In genomic region chr9:96031366-96031824, GRCh38 we compare ENCODE assay signal across 11 cellular contexts.
DNase-seq lines count a peak whose midpoint lies in the region; ATAC-seq and TF ChIP-seq lines count a peak whose summit lies in the region.
"Had no signal": no experiment of that assay in that cellular context is flagged by ENCODE, and none has a peak within 500 bp of the region (broad histone marks: within the 10 kb centered on the region; RNA-seq: fewer than 3 reads in every experiment).

No MANE protein-coding gene starts in this region.

- intact Hi-C loops in ascending aorta (cut with DNase I), result loop anchor here (2.0 kb wide), 1 partner anchor 17 kb away; no protein-coding TSS in a partner anchor

- peaks cover 12% of the 10 kb centered on the region for H3K4me1 Mint-ChIP-seq in activated naive CD4-positive, alpha-beta T cell treated with anti-CD3 and anti-CD28 coated beads, Interleukin-2, amount 10 ng/mL, durations not matched to agents 7 days and 5 days
- peaks cover 5% of the 10 kb centered on the region for H3K4me1 Mint-ChIP-seq in T-helper 17 cell

- no peak for ATAC-seq in T-helper 17 cell
- ATAC-seq: gastroesophageal sphincter had no signal

- CTCF ChIA-PET in activated naive CD4-positive, alpha-beta T cell treated with anti-CD3 and anti-CD28 coated beads, Interleukin-2, amount 10 ng/mL, durations not matched to agents 7 days and 5 days (lab: Charles Lee), result no interaction called here

- H3K9me3 Mint-ChIP-seq in activated naive CD4-positive, alpha-beta T cell treated with anti-CD3 and anti-CD28 coated beads, Interleukin-2, amount 10 ng/mL, durations not matched to agents 7 days and 5 days, result peaks cover 8% of the 10 kb centered on the region
- H3K9me3 Mint-ChIP-seq: CD4-positive, alpha-beta T cell had no signal

- peaks cover 6% of the 10 kb centered on the region for H3K36me3 Mint-ChIP-seq in activated naive CD4-positive, alpha-beta T cell treated with anti-CD3 and anti-CD28 coated beads, Interleukin-2, amount 10 ng/mL, durations not matched to agents 7 days and 5 days
- peaks cover 10% of the 10 kb centered on the region for H3K36me3 Mint-ChIP-seq in T-helper 17 cell (ENCODE audit: low read depth)

- no peak overlapping the region for H3K27ac Mint-ChIP-seq in activated naive CD4-positive, alpha-beta T cell treated with anti-CD3 and anti-CD28 coated beads, Interleukin-2, amount 10 ng/mL, durations not matched to agents 7 days and 5 days
- H3K27ac Mint-ChIP-seq in T-helper 17 cell, result no peak overlapping the region
- H3K27ac Mint-ChIP-seq: CD4-positive, alpha-beta T cell; nephron progenitor cell had no signal

- peaks cover 9 to 33% of the 10 kb centered on the region in 2 donors for H3K4me1 ChIP-seq in ascending aorta

- peak overlapping the region; percentile 20 to 44 for H3K27ac ChIP-seq in ascending aorta

- no peaks in the 10 kb centered on the region for H3K27me3 ChIP-seq in ascending aorta

- H3K36me3 ChIP-seq in ascending aorta, result no peaks in the 10 kb centered on the region
- H3K36me3 ChIP-seq: gastroesophageal sphincter had no signal

- no peak for TF ChIP-seq CTCF in ascending aorta (IDR thresholded peaks at IDR 0.05)

- H3K9me3 ChIP-seq in ascending aorta (no peaks in the 10 kb centered on the region), T-helper 17 cell (ENCODE audit: control insufficient read depth, low read length, poor library complexity, severe bottlenecking) (no peaks in the 10 kb centered on the region)
- H3K9me3 ChIP-seq: gastroesophageal sphincter had no signal

- H3K4me3 Mint-ChIP-seq in activated naive CD4-positive, alpha-beta T cell treated with anti-CD3 and anti-CD28 coated beads, Interleukin-2, amount 10 ng/mL, durations not matched to agents 7 days and 5 days, result no peak overlapping the region
- no peak overlapping the region for H3K4me3 Mint-ChIP-seq in T-helper 17 cell
- H3K4me3 Mint-ChIP-seq: CD4-positive, alpha-beta T cell; nephron progenitor cell had no signal

- DNase-seq in COLO668 (lab: John Stamatoyannopoulos, UW; ENCODE audit: unreplicated experiment), result peak; percentile 94
- peak; percentile 95 for DNase-seq in NCI-H2029 (lab: John Stamatoyannopoulos, UW)
- peak in 1 of 2 donors; percentile 80 for DNase-seq in ascending aorta (ENCODE audit: low spot score in 2 of 2)
- DNase-seq in midbrain (lab: John Stamatoyannopoulos, UW), result peak; percentile 42
- no peak for DNase-seq in activated naive CD4-positive, alpha-beta T cell treated with anti-CD3 and anti-CD28 coated beads, Interleukin-2, amount 10 ng/mL, durations not matched to agents 7 days and 5 days
- DNase-seq in occipital lobe (lab: John Stamatoyannopoulos, UW), result no peak
- DNase-seq in LoVo (ENCODE audit: low spot score), result no peak
- DNase-seq in T-helper 17 cell, result no peak
- DNase-seq: CD4-positive, alpha-beta T cell; nephron progenitor cell had no signal

- peaks cover 45% of the 10 kb centered on the region for H3K27me3 Mint-ChIP-seq in activated naive CD4-positive, alpha-beta T cell treated with anti-CD3 and anti-CD28 coated beads, Interleukin-2, amount 10 ng/mL, durations not matched to agents 7 days and 5 days
- H3K27me3 Mint-ChIP-seq in T-helper 17 cell, result peaks cover 15% of the 10 kb centered on the region

- H3K4me3 ChIP-seq in ascending aorta, result no peak overlapping the region
- H3K4me3 ChIP-seq: gastroesophageal sphincter had no signal

Comparison
In these comparisons a context has a peak if more than half of its experiments do, and no peak if none do; other contexts are left out.
1. DNase-seq: peak in COLO668 (single experiment), NCI-H2029 (single experiment) and midbrain (single experiment); none in activated naive CD4-positive, alpha-beta T cell treated with anti-CD3 and anti-CD28 coated beads, Interleukin-2, amount 10 ng/mL, durations not matched to agents 7 days and 5 days (single experiment), occipital lobe (single experiment), LoVo (single experiment) and T-helper 17 cell (0 of 3).